9 cellular contexts compared by ENCODE assay signal in genomic region chr11:451738-452137, GRCh38. TPM values are rescaled to one million over a fixed set of nuclear protein-coding genes. Genes with fewer than 3 reads are reported as not detected.
DNase-seq lines count a peak whose midpoint lies in the region; ATAC-seq and TF ChIP-seq lines count a peak whose summit lies in the region.
"Had no signal": no experiment of that assay in that cellular context is flagged by ENCODE, and none has a peak within 500 bp of the region (broad histone marks: within the 10 kb centered on the region; RNA-seq: fewer than 3 reads in every experiment).

No MANE protein-coding gene starts in this region.

- WGBS in gastroesophageal sphincter (ENCODE audit: low coverage in 1 of 2), 2 donors, result no CpG with 5 or more reads among the region's 14 CpGs
- WGBS in stomach, 5 donors, result 84 to 92% (median 91%) methylated on average over 10 to 14 of the region's 14 CpGs
- 80 to 95% (median 88%) methylated on average over 9 to 14 of the region's 14 CpGs for WGBS in adrenal gland, 4 donors

- H3K4me3 ChIP-seq in gastroesophageal sphincter (peak overlapping the region in 1 of 2 donors; percentile 99), stomach (peak overlapping the region in 3 of 4 donors; percentile 86 to 98 (median 97)), adrenal gland (peak overlapping the region in 1 of 4 donors; percentile 95)

- peaks cover 19% of the 10 kb centered on the region for H3K4me1 Mint-ChIP-seq in T-helper 2 cell treated with Interferon-gamma antibody and Interleukin-4, amounts not matched to agents 5 μg/mL and 100 μg/mL, for 36 hours (ENCODE audit: low read depth)
- H3K4me1 Mint-ChIP-seq in activated CD4-positive, alpha-beta memory T cell treated with anti-CD3 and anti-CD28 coated beads for 36 hours (ENCODE audit: low read depth), result peaks cover 33% of the 10 kb centered on the region

- H3K27me3 ChIP-seq in gastroesophageal sphincter (no peaks in the 10 kb centered on the region), stomach (no peaks in the 10 kb centered on the region), adrenal gland (no peaks in the 10 kb centered on the region)
- H3K27me3 ChIP-seq: pancreas had no signal

- ATAC-seq in gastroesophageal sphincter, result no peak
- ATAC-seq: pancreas had no signal

- CTCF ChIA-PET in activated CD4-positive, alpha-beta memory T cell treated with anti-CD3 and anti-CD28 coated beads for 36 hours (lab: Charles Lee), result interaction anchor here (0.8 to 5.0 kb wide), 4 partner anchors 45 to 201 kb away, joined by 3 to 49 read pairs (median 6); no protein-coding TSS in a partner anchor

- H3K4me3 Mint-ChIP-seq in T-helper 2 cell treated with Interferon-gamma antibody and Interleukin-4, amounts not matched to agents 5 μg/mL and 100 μg/mL, for 36 hours, result peak overlapping the region; percentile 100
- H3K4me3 Mint-ChIP-seq in activated CD4-positive, alpha-beta memory T cell treated with anti-CD3 and anti-CD28 coated beads for 36 hours, result peak overlapping the region; percentile 87

- peaks cover 21% of the 10 kb centered on the region for H3K36me3 Mint-ChIP-seq in T-helper 2 cell treated with Interferon-gamma antibody and Interleukin-4, amounts not matched to agents 5 μg/mL and 100 μg/mL, for 36 hours (ENCODE audit: low read depth)
- peaks cover 1% of the 10 kb centered on the region for H3K36me3 Mint-ChIP-seq in activated CD4-positive, alpha-beta memory T cell treated with anti-CD3 and anti-CD28 coated beads for 36 hours

- TF ChIP-seq POLR2A in gastroesophageal sphincter (IDR thresholded peaks at IDR 0.05), result no peak
- no peak for TF ChIP-seq POLR2A in stomach (IDR thresholded peaks at IDR 0.05)
- no peak for TF ChIP-seq POLR2A in adrenal gland (IDR thresholded peaks at IDR 0.05)

- H3K4me1 ChIP-seq in gastroesophageal sphincter (peaks cover 0 to 49% (median 24%) of the 10 kb centered on the region in 3 donors), stomach (peaks cover 25 to 46% (median 43%) of the 10 kb centered on the region in 4 donors), adrenal gland (replicated peaks in 1 of 2) (peaks cover 17 to 36% of the 10 kb centered on the region in 2 donors)

- no peak for DNase-seq in T-helper 2 cell treated with Interferon-gamma antibody and Interleukin-4, amounts not matched to agents 5 μg/mL and 100 μg/mL, for 36 hours (ENCODE audit: low spot score)
- DNase-seq in T-helper 2 cell, result no peak
- DNase-seq in activated CD4-positive, alpha-beta memory T cell treated with anti-CD3 and anti-CD28 coated beads for 36 hours, result no peak
- DNase-seq in stomach, result no peak
- no peak for DNase-seq in superior temporal gyrus (ENCODE audit: extremely low spot score)
- no peak for DNase-seq in adrenal gland
- no peak for DNase-seq in HuH-7 (ENCODE audit: low spot score)

- intact Hi-C loops in activated CD4-positive, alpha-beta memory T cell treated with anti-CD3 and anti-CD28 coated beads for 36 hours (cut with micrococcal nuclease), result loop anchor here (2.0 kb wide), 1 partner anchor 245 kb away; the partner anchor contains the start of genes BET1L and RIC8A
- intact Hi-C loops in stomach (cut with DNase I; ENCODE audit: low total_unique reads), result no loop called here
- intact Hi-C loops in adrenal gland (cut with DNase I), result loop anchor here (5.0 to 10.0 kb wide), 2 partner anchors 51 to 53 kb away; partner anchors contain the start of gene RNH1 (in 1 of the 2)

- H3K36me3 ChIP-seq in gastroesophageal sphincter (peaks cover 0 to 33% of the 10 kb centered on the region in 2 donors), stomach (peaks cover 0 to 38% (median 31%) of the 10 kb centered on the region in 4 donors), adrenal gland (replicated peaks in 1 of 2) (peaks cover 0 to 4% of the 10 kb centered on the region in 2 donors)
- H3K36me3 ChIP-seq: pancreas had no signal

- H3K9me3 Mint-ChIP-seq in T-helper 2 cell treated with Interferon-gamma antibody and Interleukin-4, amounts not matched to agents 5 μg/mL and 100 μg/mL, for 36 hours, result no peaks in the 10 kb centered on the region
- H3K9me3 Mint-ChIP-seq in activated CD4-positive, alpha-beta memory T cell treated with anti-CD3 and anti-CD28 coated beads for 36 hours, result no peaks in the 10 kb centered on the region

- peak overlapping the region; percentile 99 for H3K27ac Mint-ChIP-seq in T-helper 2 cell treated with Interferon-gamma antibody and Interleukin-4, amounts not matched to agents 5 μg/mL and 100 μg/mL, for 36 hours
- H3K27ac Mint-ChIP-seq in activated CD4-positive, alpha-beta memory T cell treated with anti-CD3 and anti-CD28 coated beads for 36 hours, result no peak overlapping the region

- TF ChIP-seq CTCF in gastroesophageal sphincter (IDR thresholded peaks at IDR 0.05) (no peak), stomach (IDR thresholded peaks at IDR 0.05) (no peak), adrenal gland (IDR thresholded peaks at IDR 0.05) (no peak)

- no peaks in the 10 kb centered on the region for H3K27me3 Mint-ChIP-seq in T-helper 2 cell treated with Interferon-gamma antibody and Interleukin-4, amounts not matched to agents 5 μg/mL and 100 μg/mL, for 36 hours (ENCODE audit: low read depth)
- no peaks in the 10 kb centered on the region for H3K27me3 Mint-ChIP-seq in activated CD4-positive, alpha-beta memory T cell treated with anti-CD3 and anti-CD28 coated beads for 36 hours

- TF ChIP-seq EP300 in gastroesophageal sphincter (IDR thresholded peaks at IDR 0.05), result no peak
- TF ChIP-seq EP300 in stomach (IDR thresholded peaks at IDR 0.05), result no peak

- H3K27ac ChIP-seq in gastroesophageal sphincter, result peak overlapping the region in 3 of 4 donors; percentile 88 to 96 (median 96)
- peak overlapping the region in 2 of 5 donors; percentile 95 to 96 for H3K27ac ChIP-seq in stomach
- H3K27ac ChIP-seq in adrenal gland, result peak overlapping the region in 1 of 5 donors; percentile 92
- H3K27ac ChIP-seq: pancreas had no signal

- H3K9me3 ChIP-seq in gastroesophageal sphincter, result no peaks in the 10 kb centered on the region
- no peaks in the 10 kb centered on the region for H3K9me3 ChIP-seq in stomach
- no peaks in the 10 kb centered on the region for H3K9me3 ChIP-seq in adrenal gland (replicated peaks in 1 of 3)
- H3K9me3 ChIP-seq: pancreas had no signal

- POLR2A ChIA-PET in activated CD4-positive, alpha-beta memory T cell treated with anti-CD3 and anti-CD28 coated beads for 36 hours (lab: Charles Lee), result no interaction called here

RNA-seq across cellular contexts. Expression of gene PTDSS2, which starts 1.7 kb away (rescaled TPM):
- 10 to 100 TPM; 15.0 to 16.7 TPM for total RNA-seq in activated CD4-positive, alpha-beta memory T cell treated with anti-CD3 and anti-CD28 coated beads for 36 hours
- total RNA-seq in gastroesophageal sphincter (10 to 100 TPM; 23.4 to 55.9 (median 43.1) TPM), stomach (100 to 1,000 TPM in 2 of 5 donors, 10 to 100 TPM in 3; 16.5 to 264 (median 59.0) TPM), adrenal gland (10 to 100 TPM; 30.4 to 85.9 (median 44.7) TPM)
- polyA plus RNA-seq in stomach (10 to 100 TPM; 11.6 to 24.3 (median 22.3) TPM), adrenal gland (100 to 1,000 TPM in 1 of 3 donors, 10 to 100 TPM in 2; 11.0 to 109 (median 53.7) TPM)

RNA-seq across cellular contexts. Expression of gene ANO9, which starts 9.9 kb away (rescaled TPM):
- total RNA-seq in activated CD4-positive, alpha-beta memory T cell treated with anti-CD3 and anti-CD28 coated beads for 36 hours, result 10 to 100 TPM; 41.7 to 45.6 TPM
- under 1 TPM in 3 of 4 donors, not detected in 1; 0.22 to 0.94 (median 0.47) TPM for total RNA-seq in gastroesophageal sphincter
- total RNA-seq in stomach, result 100 to 1,000 TPM in 1 of 5 donors, 10 to 100 TPM in 3, 1 to 10 TPM in 1; 5.7 to 208 (median 40.2) TPM
- 10 to 100 TPM in 2 of 3 donors, 1 to 10 TPM in 1; 9.8 to 37.6 (median 12.8) TPM for polyA plus RNA-seq in stomach
- 1 to 10 TPM in 1 of 8 donors, under 1 TPM in 3, not detected in 4; 0.52 to 2.2 (median 0.79) TPM for total RNA-seq in adrenal gland
- 1 to 10 TPM in 2 of 3 donors, under 1 TPM in 1; 0.07 to 2.9 (median 1.2) TPM for polyA plus RNA-seq in adrenal gland

RNA-seq across cellular contexts. Expression of gene SIGIRR, which starts 36.9 kb away (rescaled TPM):
- total RNA-seq in activated CD4-positive, alpha-beta memory T cell treated with anti-CD3 and anti-CD28 coated beads for 36 hours, result 10 to 100 TPM; 55.0 to 57.2 TPM
- total RNA-seq in gastroesophageal sphincter (10 to 100 TPM; 37.4 to 49.5 (median 44.8) TPM), stomach (100 to 1,000 TPM in 3 of 5 donors, 10 to 100 TPM in 2; 11.4 to 325 (median 110) TPM), adrenal gland (10 to 100 TPM in 7 of 8 donors, 1 to 10 TPM in 1; 7.9 to 70.0 (median 21.6) TPM)
- polyA plus RNA-seq in stomach (100 to 1,000 TPM; 110 to 227 (median 164) TPM), adrenal gland (100 to 1,000 TPM in 1 of 3 donors, 10 to 100 TPM in 1, 1 to 10 TPM in 1; 2.7 to 111 (median 80.4) TPM)

RNA-seq across cellular contexts. Expression of gene RNH1, which starts 55.3 kb away (rescaled TPM):
- 100 to 1,000 TPM; 127 to 134 TPM for total RNA-seq in activated CD4-positive, alpha-beta memory T cell treated with anti-CD3 and anti-CD28 coated beads for 36 hours
- total RNA-seq in gastroesophageal sphincter (100 to 1,000 TPM; 243 to 354 (median 264) TPM), stomach (100 to 1,000 TPM in 4 of 5 donors, 10 to 100 TPM in 1; 61.3 to 260 (median 137) TPM), adrenal gland (100 to 1,000 TPM; 190 to 342 (median 264) TPM)
- polyA plus RNA-seq in stomach (100 to 1,000 TPM in 2 of 3 donors, 10 to 100 TPM in 1; 95.3 to 149 (median 106) TPM), adrenal gland (100 to 1,000 TPM in 2 of 3 donors, 10 to 100 TPM in 1; 36.3 to 125 (median 110) TPM)

RNA-seq across cellular contexts. Expression of gene PKP3, which starts 57.7 kb away (rescaled TPM):
- under 1 TPM in 1 of 2 experiments, not detected in 1; 0.40 TPM for total RNA-seq in activated CD4-positive, alpha-beta memory T cell treated with anti-CD3 and anti-CD28 coated beads for 36 hours
- 10 to 100 TPM in 1 of 4 donors, 1 to 10 TPM in 2, under 1 TPM in 1; 0.67 to 14.3 (median 2.3) TPM for total RNA-seq in gastroesophageal sphincter
- 100 to 1,000 TPM in 3 of 5 donors, 10 to 100 TPM in 2; 26.3 to 356 (median 141) TPM for total RNA-seq in stomach
- 10 to 100 TPM; 31.1 to 94.5 (median 41.7) TPM for polyA plus RNA-seq in stomach
- under 1 TPM in 3 of 8 donors, not detected in 5; 0.45 to 0.65 (median 0.65) TPM for total RNA-seq in adrenal gland
- under 1 TPM in 1 of 3 donors, not detected in 2; 0.37 TPM for polyA plus RNA-seq in adrenal gland
